In the genomic region with DNA sequence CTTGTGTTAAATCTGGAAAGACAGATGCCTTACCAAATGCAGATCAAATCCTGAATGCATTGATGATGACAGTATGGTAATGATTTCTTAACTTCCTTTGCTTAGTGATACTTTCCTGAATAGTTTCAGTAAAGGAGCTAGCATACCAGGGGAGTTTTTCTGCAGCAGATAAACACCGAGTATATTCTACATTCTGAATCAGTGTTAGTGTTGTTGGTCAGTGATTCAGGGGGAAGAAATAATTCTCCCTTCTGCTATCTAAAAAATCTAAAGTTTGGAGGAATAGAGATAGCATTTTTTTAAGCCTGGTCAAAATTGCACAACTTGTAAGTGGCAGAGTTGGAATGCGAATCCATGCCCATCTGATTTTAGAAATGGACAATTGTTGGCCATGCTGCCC, we compare ENCODE assay signal across 16 cellular contexts.
"Had no signal": no experiment of that assay in that cellular context is flagged by ENCODE, and none has a peak within 500 bp of the region (broad histone marks: within the 10 kb centered on the region; RNA-seq: fewer than 3 reads in every experiment).

No MANE protein-coding gene starts in this region.

- H3K4me1 ChIP-seq: gastrocnemius medialis, left lung, prostate gland, right atrium auricular region, tibial artery had no signal

- H3K4me3 ChIP-seq: dorsolateral prefrontal cortex, gastrocnemius medialis, heart left ventricle, left lung, prostate gland, right atrium auricular region, tibial artery had no signal

- H3K36me3 ChIP-seq: gastrocnemius medialis, heart left ventricle, left lung, prostate gland, right atrium auricular region, tibial artery had no signal

- H3K27ac ChIP-seq: dorsolateral prefrontal cortex, epithelial cell of prostate, gastrocnemius medialis, heart left ventricle, left lung, prostate gland, right atrium auricular region, tibial artery had no signal

- H3K9me3 ChIP-seq: gastrocnemius medialis, heart left ventricle, left lung, prostate gland, right atrium auricular region, tibial artery had no signal

- H3K27me3 ChIP-seq: dorsolateral prefrontal cortex, gastrocnemius medialis, heart left ventricle, left lung, right atrium auricular region, tibial artery had no signal

- DNase-seq: activated CD4-positive, alpha-beta T cell treated with anti-CD3 and anti-CD28 coated beads, Interleukin-2, amount 10 ng/mL, durations not matched to agents 7 days and 5 days; activated gamma-delta T cell treated with Interleukin-2 at 50 U/mL for 16 hours; amniotic stem cell; caudate nucleus; dorsolateral prefrontal cortex; gastrocnemius medialis; heart left ventricle; left lung; stimulated activated CD4-positive, alpha-beta T cell treated with anti-CD3 and anti-CD28 coated beads, Interleukin-2, amount 100 ng/mL, for 24 hours; stimulated activated naive CD4-positive, alpha-beta T cell treated with Interleukin-2 at 50 U/mL for 16 hours; substantia nigra; T1000; tibial artery had no signal
